19 cellular contexts compared by ENCODE assay signal in the genomic region with DNA sequence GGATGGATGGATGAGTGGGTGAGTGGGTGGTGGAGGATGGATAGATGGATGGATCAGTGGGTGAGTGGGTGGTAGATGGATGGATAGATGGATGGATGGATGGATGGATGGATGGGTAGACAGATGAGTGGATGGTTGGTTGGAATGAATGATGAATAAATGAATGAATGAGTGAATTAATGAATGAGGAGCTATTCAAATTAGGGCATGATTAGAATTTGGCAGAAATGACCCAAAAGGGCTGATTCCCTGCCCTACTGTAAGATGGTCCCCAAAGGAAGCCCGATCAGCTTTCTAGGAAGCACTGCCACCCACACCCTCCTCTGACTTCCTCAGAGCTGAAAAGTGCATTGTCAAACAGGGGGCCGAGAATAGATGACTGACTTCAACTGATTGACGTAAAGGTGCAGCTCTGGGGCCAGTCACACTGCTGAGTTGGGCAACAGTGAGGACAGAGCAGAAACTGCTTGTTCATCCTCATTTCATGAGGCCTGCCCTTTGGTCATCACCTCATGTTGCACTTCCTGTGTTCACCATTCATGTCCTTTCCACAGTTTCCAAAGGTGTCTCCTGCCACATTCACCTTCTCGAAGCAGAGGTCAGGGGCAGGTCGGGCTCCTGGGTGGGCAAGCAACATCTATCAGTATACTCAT. TPM values are rescaled to one million over a fixed set of nuclear protein-coding genes. Genes with fewer than 3 reads are reported as not detected.
DNase-seq lines count a peak whose midpoint lies in the region; ATAC-seq and TF ChIP-seq lines count a peak whose summit lies in the region.
"Had no signal": no experiment of that assay in that cellular context is flagged by ENCODE, and none has a peak within 500 bp of the region (broad histone marks: within the 10 kb centered on the region; RNA-seq: fewer than 3 reads in every experiment).

No MANE protein-coding gene starts in this region.

- H3K27me3 ChIP-seq in SU-DHL-6 (ENCODE audit: low read length) (no peaks in the 10 kb centered on the region), right lobe of liver (no peaks in the 10 kb centered on the region), mesenchymal stem cell (ENCODE audit: control insufficient read depth in 1 of 2, insufficient read depth in 1 of 2, low read length in 2 of 2) (no peaks in the 10 kb centered on the region)
- H3K27me3 ChIP-seq: BLaER1 had no signal

- no peak overlapping the region for H3K18ac ChIP-seq in mesenchymal stem cell (ENCODE audit: low read depth in 1 of 2, low read length in 2 of 2)

- ATAC-seq in right lobe of liver (peak; percentile 44 to 89 (median 68)), left colon (no peak)

- no peak overlapping the region for H2AFZ ChIP-seq in SU-DHL-6 (ENCODE audit: low read depth, low read length, severe bottlenecking)
- no peak overlapping the region for H2AFZ ChIP-seq in mesenchymal stem cell (ENCODE audit: low read depth, low read length)

- peaks cover 0 to 5% (median 0%) of the 10 kb centered on the region in 4 donors for H3K4me1 ChIP-seq in right lobe of liver
- peaks cover 1% of the 10 kb centered on the region for H3K4me1 ChIP-seq in mesenchymal stem cell (ENCODE audit: control insufficient read depth, insufficient read depth, low read depth, low read length)

- H3K27ac ChIP-seq in SU-DHL-6 (ENCODE audit: low read depth, low read length) (0 out of 2 replicates have a peak overlapping the region, but pooled peaks have one; percentile 3), right lobe of liver (peak overlapping the region in 1 of 3 donors; percentile 45), mesenchymal stem cell (ENCODE audit: low read length, poor library complexity, severe bottlenecking) (no peak overlapping the region)
- H3K27ac ChIP-seq: BLaER1, HL-60 had no signal

- in situ Hi-C loops in GM13977 (cut with MboI; ENCODE audit: low pct_unique_long_range_greater_than_20kb, low sequenced_read_pairs, unreplicated experiment): no loop called here

- TF ChIP-seq CTCF in GM13977 (IDR thresholded peaks at IDR 0.05; ENCODE audit: extremely low read depth, insufficient read depth, missing control alignments) (no peak), SU-DHL-6 (IDR thresholded peaks at IDR 0.05; ENCODE audit: insufficient read depth, low read length, poor library complexity, severe bottlenecking) (no peak), right lobe of liver (IDR thresholded peaks at IDR 0.05) (no peak)

- no peak overlapping the region for H2BK5ac ChIP-seq in mesenchymal stem cell (ENCODE audit: low read depth, low read length, poor library complexity, severe bottlenecking)

- no peak overlapping the region for H3K4ac ChIP-seq in mesenchymal stem cell (ENCODE audit: low read depth in 1 of 2, low read length in 2 of 2)

- no peak overlapping the region for H3K9ac ChIP-seq in SU-DHL-6 (ENCODE audit: low read length)
- H3K9ac ChIP-seq in mesenchymal stem cell (ENCODE audit: low read length): no peak overlapping the region
- H3K9ac ChIP-seq: BLaER1, SK-N-SH had no signal

- H3K79me2 ChIP-seq in SU-DHL-6 (ENCODE audit: insufficient read depth, low read length): no peaks in the 10 kb centered on the region

- no peak overlapping the region for H3K23ac ChIP-seq in mesenchymal stem cell (ENCODE audit: low read length in 2 of 2)

- H3K36me3 ChIP-seq in SU-DHL-6 (ENCODE audit: low read length) (0 out of 2 replicates have a peak, but pooled peaks cover 5% of the 10 kb centered on the region), right lobe of liver (peaks cover 0 to 13% (median 3%) of the 10 kb centered on the region in 4 donors), mesenchymal stem cell (ENCODE audit: control insufficient read depth in 1 of 2, insufficient read depth in 2 of 2, low read depth in 1 of 2, low read length in 2 of 2) (peaks cover 10 to 46% of the 10 kb centered on the region in 2 experiments)
- H3K36me3 ChIP-seq: BLaER1 had no signal

- no peak overlapping the region for H2BK15ac ChIP-seq in mesenchymal stem cell (ENCODE audit: low read depth, poor library complexity, severe bottlenecking)

- H4K20me1 ChIP-seq in SU-DHL-6 (ENCODE audit: low read depth, low read length): no peaks in the 10 kb centered on the region
- H4K20me1 ChIP-seq: BLaER1 had no signal

- TF ChIP-seq POLR2A in right lobe of liver (IDR thresholded peaks at IDR 0.05): no peak

- peak; percentile 94 for DNase-seq in CD1c-positive myeloid dendritic cell (ENCODE audit: extremely low spot score)
- peak; percentile 43 for DNase-seq in GM13977 (ENCODE audit: low spot score)
- DNase-seq in right lobe of liver: peak in 1 of 3 donors; percentile 70
- DNase-seq in UCSD-AML1 (lab: John Stamatoyannopoulos, UW; ENCODE audit: unreplicated experiment): no peak
- DNase-seq in mesenchymal stem cell: no peak
- DNase-seq in GM19240 (ENCODE audit: insufficient read length, low spot score): no peak
- no peak for DNase-seq in left colon
- DNase-seq: activated T-cell treated with anti-CD3 and anti-CD28 coated beads for 4 hours, DND-41, foreskin melanocyte, mesendoderm, NCI-H1417 treated with DMSO at 0.1 percent for 48 hours, NCI-H226, nucleus accumbens, SK-N-SH, small intestine had no signal

- intact Hi-C loops in right lobe of liver (cut with DNase I): no loop called here
- intact Hi-C loops in left colon (cut with DNase I, micrococcal nuclease): no loop called here

- H3K9me3 ChIP-seq in SU-DHL-6 (ENCODE audit: insufficient read depth, low read length) (no peaks in the 10 kb centered on the region), right lobe of liver (no peaks in the 10 kb centered on the region), mesenchymal stem cell (ENCODE audit: control insufficient read depth, low read length) (no peaks in the 10 kb centered on the region)
- H3K9me3 ChIP-seq: BLaER1, SK-N-SH had no signal

- no peak overlapping the region for H3K14ac ChIP-seq in mesenchymal stem cell (ENCODE audit: low read length in 2 of 2)

- H3K79me1 ChIP-seq in mesenchymal stem cell (replicated peaks; ENCODE audit: low read length, poor library complexity, severe bottlenecking): peaks cover 19% of the 10 kb centered on the region

- H4K8ac ChIP-seq in mesenchymal stem cell (ENCODE audit: low read length): no peak overlapping the region

- H2BK12ac ChIP-seq in mesenchymal stem cell (ENCODE audit: low read length in 2 of 2): no peak overlapping the region

- H3K4me3 ChIP-seq in SU-DHL-6 (ENCODE audit: insufficient read depth, low read length, poor library complexity, severe bottlenecking) (no peak overlapping the region), right lobe of liver (no peak overlapping the region), mesenchymal stem cell (ENCODE audit: insufficient read depth in 1 of 2, low read depth in 1 of 2, low read length in 2 of 2) (no peak overlapping the region)
- H3K4me3 ChIP-seq: BLaER1 had no signal

- H3K4me2 ChIP-seq in SU-DHL-6 (ENCODE audit: low read depth, low read length, poor library complexity, severe bottlenecking) (no peak overlapping the region), mesenchymal stem cell (ENCODE audit: low read length, poor library complexity, severe bottlenecking) (no peak overlapping the region)
- H3K4me2 ChIP-seq: BLaER1, SK-N-SH had no signal

- H4K91ac ChIP-seq in mesenchymal stem cell (ENCODE audit: low read length): no peak overlapping the region

- no peaks in the 10 kb centered on the region for H3K9me2 ChIP-seq in SU-DHL-6 (replicated peaks; ENCODE audit: insufficient read depth, low read length)
- H3K9me2 ChIP-seq: SK-N-SH had no signal

- 47% methylated on average over 4 of the region's 5 CpGs for WGBS in right lobe of liver (ENCODE audit: insufficient coverage, low coverage, low lambda C conversion rate, missing lambda C conversion rate)
- WGBS in mesenchymal stem cell: 97% methylated on average over 3 of the region's 5 CpGs

- H2AK5ac ChIP-seq in mesenchymal stem cell (ENCODE audit: low read length, severe bottlenecking): no peak overlapping the region

- no peak overlapping the region for H2BK120ac ChIP-seq in mesenchymal stem cell (ENCODE audit: low read depth, low read length)

- peaks cover 26% of the 10 kb centered on the region for H3F3A ChIP-seq in SU-DHL-6 (ENCODE audit: insufficient read depth)

RNA-seq across cellular contexts. Expression of a gene that starts 34.3 kb away (rescaled TPM):
- under 1 TPM in 1 of 6 experiments, not detected in 5; 0.07 TPM for total RNA-seq in right lobe of liver
- polyA plus RNA-seq in mesenchymal stem cell (2013, experiment 1 of 2): 2.2 TPM
- 2.2 TPM for polyA plus RNA-seq in mesenchymal stem cell (2013, experiment 2 of 2)
- total RNA-seq in left colon: under 1 TPM in 1 of 2 donors, not detected in 1; 0.84 TPM

Comparison
In these comparisons a context has a peak if more than half of its experiments do, and no peak if none do; other contexts are left out.
1. DNase-seq: peak in CD1c-positive myeloid dendritic cell (single experiment) and GM13977 (single experiment); none in UCSD-AML1 (single experiment), mesenchymal stem cell (single experiment), GM19240 (single experiment) and left colon (0 of 2).